In the genomic region with DNA sequence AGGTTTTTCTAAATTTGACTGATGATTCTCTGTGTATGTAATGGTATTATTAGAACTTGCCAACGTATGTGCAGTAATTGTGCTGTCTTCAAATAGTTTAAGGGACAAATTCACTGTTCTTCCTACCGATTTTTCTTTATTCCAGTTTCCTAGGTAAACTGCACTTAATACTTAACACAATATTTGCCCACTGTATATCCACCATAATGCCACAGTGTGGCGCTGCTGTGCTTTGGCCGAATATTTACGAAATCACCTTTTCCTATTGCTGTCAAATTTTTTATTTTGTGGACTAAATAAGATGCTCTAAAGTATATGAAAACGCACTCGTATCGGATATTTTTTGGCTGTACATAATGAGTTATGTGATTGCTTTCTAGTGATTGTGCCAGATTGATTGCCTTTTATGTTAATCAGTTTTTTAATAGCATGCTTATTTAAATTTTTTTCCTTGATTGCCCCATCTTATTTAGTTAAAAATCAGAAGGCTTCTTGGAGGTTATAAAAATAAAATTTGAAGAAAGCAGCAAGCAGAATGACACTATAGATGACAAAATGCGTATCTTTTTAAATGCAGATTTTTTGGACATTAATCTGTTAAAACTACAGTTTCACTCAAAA, we compare ENCODE assay signal across 8 cellular contexts. TPM values are rescaled to one million over a fixed set of nuclear protein-coding genes. Genes with fewer than 3 reads are reported as not detected.
DNase-seq lines count a peak whose midpoint lies in the region; ATAC-seq, FAIRE-seq and TF ChIP-seq lines count a peak whose summit lies in the region.

No MANE protein-coding gene starts in this region.

- intact Hi-C loops in HepG2 (cut with micrococcal nuclease; ENCODE audit: unreplicated experiment) = loop anchor here (2.0 to 5.0 kb wide), 2 partner anchors 499 to 949 kb away; no protein-coding TSS in a partner anchor

- DNase-seq in AG04450 (ENCODE audit: low read depth, low spot score) (no peak), GM13976 (ENCODE audit: low spot score) (no peak), MG63 (peak; percentile 27), cerebellar cortex (ENCODE audit: low spot score) (peak; percentile 81), HepG2 (ENCODE audit: low spot score) (peak; percentile 62)
- peak; percentile 37 for DNase-seq in stimulated activated naive CD8-positive, alpha-beta T cell treated with anti-CD3 and anti-CD28 coated beads, Interleukin-15, Interleukin-2, amounts not matched to agents 100 U/mL and 50 U/mL, for 24 hours

- FAIRE-seq in TTC549 (lab: Jason Lieb, UNC) = peak; percentile 77
- FAIRE-seq in HepG2 (lab: Jason Lieb, UNC) = no peak

- WGBS in HepG2 (ENCODE audit: low lambda C conversion rate) = 29% methylated on average over 9 of the region's 9 CpGs

- H3K9me3 ChIP-seq in AG04450 (ENCODE audit: control insufficient read depth, insufficient read depth, low read length) (no peaks in the 10 kb centered on the region), MG63 (no peaks in the 10 kb centered on the region), HepG2 (ENCODE audit: low read length) (no peaks in the 10 kb centered on the region)

- CTCF ChIA-PET in AG04450 (lab: Charles Lee) = interaction anchor here (0.6 to 3.6 kb wide), 16 partner anchors 8 to 632 kb away, joined by 3 to 12 read pairs (median 4); a partner anchor contains a TSS
- CTCF ChIA-PET in HepG2 (lab: Yijun Ruan, JAX; ENCODE audit: low intra/inter-chr PET ratio, low total read pairs) = no interaction called here

- no TSS peak for BruUV-seq in HepG2 (replicated peaks; lab: Mats Ljungman, UMichigan)

- peaks cover 19% of the 10 kb centered on the region for H3K4me1 ChIP-seq in HepG2 (ENCODE audit: insufficient read depth, low read length)

- H3K27ac ChIP-seq in AG04450 (ENCODE audit: low read depth, low read length) (no peak overlapping the region), HepG2 (ENCODE audit: extremely low read length, insufficient read depth, low read length) (no peak overlapping the region)

- H3K9ac ChIP-seq in HepG2 (ENCODE audit: insufficient read depth, low read depth, low read length) = no peak overlapping the region

- H4K20me1 ChIP-seq in HepG2 (ENCODE audit: insufficient read depth, low read length) = peaks cover 21% of the 10 kb centered on the region

- ATAC-seq in HepG2 (peak; percentile 75), HG02763 (IDR thresholded peaks at IDR 0.05; ENCODE audit: unreplicated experiment) (no peak)
- ATAC-seq in stimulated activated naive CD8-positive, alpha-beta T cell treated with anti-CD3 and anti-CD28 coated beads, Interleukin-15, Interleukin-2, amounts not matched to agents 100 U/mL and 50 U/mL, for 24 hours = peak; percentile 52

- peak overlapping the region; percentile 25 for H3K4me2 ChIP-seq in HepG2 (ENCODE audit: low read depth, low read length)

- in situ Hi-C loops in GM13976 (cut with MboI; ENCODE audit: low sequenced_read_pairs, unreplicated experiment) = no loop called here
- in situ Hi-C loops in HepG2 (cut with HindIII; ENCODE audit: extremely low pct_ligation_motif_present, low pct_unique_long_range_greater_than_20kb) = no loop called here

- H3K79me2 ChIP-seq in HepG2 (ENCODE audit: insufficient read depth, low read length) = peaks cover 59% of the 10 kb centered on the region

- H3K36me3 ChIP-seq in MG63 (peaks cover 61% of the 10 kb centered on the region), HepG2 (replicated peaks in 1 of 2; ENCODE audit: control insufficient read depth in 1 of 2, insufficient read depth in 2 of 2, low read length in 2 of 2) (peaks cover 4 to 38% of the 10 kb centered on the region in 2 experiments)

- TF ChIP-seq EP300 in HepG2 (IDR thresholded peaks at IDR 0.05; ENCODE audit: low read depth in 2 of 2, low read length in 2 of 2) (no peak), HepG2 (CRISPR knock-in tag; IDR thresholded peaks at IDR 0.05; ENCODE audit: borderline replicate concordance) (no peak)

- TF ChIP-seq RAD21 in HepG2 (CRISPR knock-in tag; IDR thresholded peaks at IDR 0.05) = 0 out of 2 replicates have a peak, but pooled peaks have one; percentile 36

- POLR2A ChIA-PET in AG04450 (lab: Yijun Ruan, JAX) = no interaction called here
- POLR2A ChIA-PET in HepG2 (lab: Yijun Ruan, JAX) = interaction anchor here (1.8 kb wide), 1 partner anchor 11 kb away, joined by 13 read pairs; a partner anchor contains a TSS

- no peak overlapping the region for H2AFZ ChIP-seq in HepG2 (ENCODE audit: low read length)

- no peak for TF ChIP-seq POLR2A in HepG2 (IDR thresholded peaks at IDR 0.05; ENCODE audit: insufficient read depth in 1 of 2, low read depth in 2 of 2, low read length in 2 of 2)

- TF ChIP-seq CTCF in AG04450 (IDR thresholded peaks at IDR 0.05; ENCODE audit: low read depth, low read length) (peak; percentile 91), GM13976 (IDR thresholded peaks at IDR 0.05; ENCODE audit: borderline replicate concordance, control extremely low read depth, extremely low read depth, insufficient read depth, missing control alignments) (peak; percentile 77), HepG2 (CRISPR knock-in tag; IDR thresholded peaks at IDR 0.05) (peak; percentile 81)

- no peak overlapping the region for H3K4me3 ChIP-seq in AG04450 (ENCODE audit: low read depth, low read length)
- no peak overlapping the region for H3K4me3 ChIP-seq in MG63
- no peak overlapping the region for H3K4me3 ChIP-seq in HepG2 (replicated peaks in 1 of 3; ENCODE audit: insufficient read depth in 1 of 3, low read depth in 2 of 3, low read length in 3 of 3)

- H3K27me3 ChIP-seq in AG04450 (ENCODE audit: control insufficient read depth, insufficient read depth, low read length) (no peaks in the 10 kb centered on the region), MG63 (no peaks in the 10 kb centered on the region), HepG2 (ENCODE audit: control insufficient read depth in 1 of 2, insufficient read depth in 2 of 2, low read length in 2 of 2) (no peaks in the 10 kb centered on the region)

TF ChIP-seq in HepG2, 621 proteins besides CTCF, POLR2A, EP300 and RAD21 (continues in another document):
- TF ChIP-seq TBP (CRISPR knock-in tag; IDR thresholded peaks at IDR 0.05) (no peak), SOX13 (IDR thresholded peaks at IDR 0.05) (no peak), SOX13 (CRISPR knock-in tag; conservative IDR thresholded peaks at IDR 0.05 in 1 of 2, IDR thresholded peaks at IDR 0.05 in 1 of 2) (no peak), ZNF460 (CRISPR knock-in tag; IDR thresholded peaks at IDR 0.05; ENCODE audit: borderline replicate concordance) (no peak)

RNA-seq across cellular contexts. Expression of a gene that starts 10.5 kb away (rescaled TPM):
- polyA plus RNA-seq in AG04450 (2011; rRNA removed) = 41.7 and 61.9 TPM in 2 replicates
- 18.4 and 23.1 TPM in 2 replicates for polyA minus RNA-seq in AG04450 (2011; rRNA and poly(A)+ RNA removed)
- 44.5 and 62.1 TPM in 2 replicates for total RNA-seq in MG63 (2014; rRNA removed; shearing (Covaris generic); ENCODE audit: low replicate concordance)
- total RNA-seq in HepG2 (2016; rRNA removed; fragmentation: Illumina TruSeq; extraction: Trizol) = 43.7 and 80.2 TPM in 2 replicates
- total RNA-seq in HepG2 (2016; cell fraction: cytosol; rRNA removed; fragmentation: Illumina TruSeq; extraction: Trizol; ENCODE audit: low read depth) = 3.1 and 3.5 TPM in 2 replicates
- total RNA-seq in HepG2 (2016; cell fraction: insoluble cytoplasmic fraction; rRNA removed; fragmentation: Illumina TruSeq; extraction: Trizol) = 46.3 and 90.6 TPM in 2 replicates
- total RNA-seq in HepG2 (2016; cell fraction: membrane; rRNA removed; fragmentation: Illumina TruSeq; extraction: Trizol) = 13.5 and 15.0 TPM in 2 replicates
- 26.3 and 30.1 TPM in 2 replicates for total RNA-seq in HepG2 (2016; cell fraction: nucleus; rRNA removed; fragmentation: Illumina TruSeq; extraction: Trizol)
- 17.2 and 20.2 TPM in 2 replicates for polyA plus RNA-seq in HepG2 (2011; rRNA removed)
- polyA plus RNA-seq in HepG2 (2011; cell fraction: cytosol; rRNA removed) = 11.5 and 14.9 TPM in 2 replicates
- 5.5 and 8.0 TPM in 2 replicates for polyA plus RNA-seq in HepG2 (2011; cell fraction: nucleus; rRNA removed)
- polyA plus RNA-seq in HepG2 (2012) = 20.8 and 29.1 TPM in 2 replicates
- 2.0 and 2.9 TPM in 2 replicates for polyA plus RNA-seq in HepG2 (2016; cell fraction: cytosol; fragmentation: Illumina TruSeq; extraction: Trizol; ENCODE audit: low read depth)
- 71.2 and 77.4 TPM in 2 replicates for polyA plus RNA-seq in HepG2 (2016; cell fraction: insoluble cytoplasmic fraction; fragmentation: Illumina TruSeq; extraction: Trizol; ENCODE audit: low read depth)
- 6.2 and 7.0 TPM in 2 replicates for polyA plus RNA-seq in HepG2 (2016; cell fraction: membrane; fragmentation: Illumina TruSeq; extraction: Trizol; ENCODE audit: low read depth)
- polyA plus RNA-seq in HepG2 (2016; cell fraction: nucleus; fragmentation: Illumina TruSeq; extraction: Trizol; ENCODE audit: insufficient read depth, low read depth) = 28.1 and 28.7 TPM in 2 replicates
- 18.1 and 47.8 TPM in 2 replicates for polyA minus RNA-seq in HepG2 (2011; rRNA and poly(A)+ RNA removed; ENCODE audit: low replicate concordance)
- polyA minus RNA-seq in HepG2 (2011; cell fraction: cytosol; rRNA and poly(A)+ RNA removed) = 24.5 and 26.0 TPM in 2 replicates
- 31.3 and 31.5 TPM in 2 replicates for polyA minus RNA-seq in HepG2 (2011; cell fraction: nucleus; rRNA and poly(A)+ RNA removed)

RNA-seq across cellular contexts. Expression of a gene that starts 10.8 kb away (rescaled TPM):
- 7.3 TPM in 2 replicates for polyA plus RNA-seq in AG04450 (2011; rRNA removed)
- 5.6 and 6.8 TPM in 2 replicates for polyA minus RNA-seq in AG04450 (2011; rRNA and poly(A)+ RNA removed)
- total RNA-seq in MG63 (2014; rRNA removed; shearing (Covaris generic); ENCODE audit: low replicate concordance) = 0.63 and 1.4 TPM in 2 replicates
- total RNA-seq in HepG2 (2016; rRNA removed; fragmentation: Illumina TruSeq; extraction: Trizol) = 1.7 and 1.8 TPM in 2 replicates
- 0.20 and 1.8 TPM in 2 replicates for total RNA-seq in HepG2 (2016; cell fraction: cytosol; rRNA removed; fragmentation: Illumina TruSeq; extraction: Trizol; ENCODE audit: low read depth)
- 2.7 and 4.4 TPM in 2 replicates for total RNA-seq in HepG2 (2016; cell fraction: insoluble cytoplasmic fraction; rRNA removed; fragmentation: Illumina TruSeq; extraction: Trizol)
- total RNA-seq in HepG2 (2016; cell fraction: membrane; rRNA removed; fragmentation: Illumina TruSeq; extraction: Trizol) = 2.0 and 2.1 TPM in 2 replicates
- total RNA-seq in HepG2 (2016; cell fraction: nucleus; rRNA removed; fragmentation: Illumina TruSeq; extraction: Trizol) = 3.1 and 4.8 TPM in 2 replicates
- 5.9 and 7.4 TPM in 2 replicates for polyA plus RNA-seq in HepG2 (2011; rRNA removed)
- 1.1 and 1.7 TPM in 2 replicates for polyA plus RNA-seq in HepG2 (2011; cell fraction: cytosol; rRNA removed)
- 0.92 and 2.1 TPM in 2 replicates for polyA plus RNA-seq in HepG2 (2011; cell fraction: nucleus; rRNA removed)
- polyA plus RNA-seq in HepG2 (2012) = 2.2 and 3.0 TPM in 2 replicates
- 1.2 and 1.6 TPM in 2 replicates for polyA plus RNA-seq in HepG2 (2016; cell fraction: cytosol; fragmentation: Illumina TruSeq; extraction: Trizol; ENCODE audit: low read depth)
- 3.0 and 4.3 TPM in 2 replicates for polyA plus RNA-seq in HepG2 (2016; cell fraction: insoluble cytoplasmic fraction; fragmentation: Illumina TruSeq; extraction: Trizol; ENCODE audit: low read depth)
- 1.4 and 2.3 TPM in 2 replicates for polyA plus RNA-seq in HepG2 (2016; cell fraction: membrane; fragmentation: Illumina TruSeq; extraction: Trizol; ENCODE audit: low read depth)
- polyA plus RNA-seq in HepG2 (2016; cell fraction: nucleus; fragmentation: Illumina TruSeq; extraction: Trizol; ENCODE audit: insufficient read depth, low read depth) = 1.8 and 3.8 TPM in 2 replicates
- 2.0 and 3.6 TPM in 2 replicates for polyA minus RNA-seq in HepG2 (2011; rRNA and poly(A)+ RNA removed; ENCODE audit: low replicate concordance)
- 0.44 and 1.3 TPM in 2 replicates for polyA minus RNA-seq in HepG2 (2011; cell fraction: cytosol; rRNA and poly(A)+ RNA removed)
- 16.2 and 17.7 TPM in 2 replicates for polyA minus RNA-seq in HepG2 (2011; cell fraction: nucleus; rRNA and poly(A)+ RNA removed)

Comparison
In these comparisons a context has a peak if more than half of its experiments do, and no peak if none do; other contexts are left out.
1. DNase-seq: peak in MG63 (single experiment), cerebellar cortex (single experiment), HepG2 (single experiment) and stimulated activated naive CD8-positive, alpha-beta T cell treated with anti-CD3 and anti-CD28 coated beads, Interleukin-15, Interleukin-2, amounts not matched to agents 100 U/mL and 50 U/mL, for 24 hours (single experiment); none in AG04450 (single experiment) and GM13976 (single experiment).
2. Peak in every context shown above with its lines, with median percentiles within 50 percentile points of each other: CTCF ChIP-seq.